ENCODE assay signal across 11 cellular contexts in the genomic region with DNA sequence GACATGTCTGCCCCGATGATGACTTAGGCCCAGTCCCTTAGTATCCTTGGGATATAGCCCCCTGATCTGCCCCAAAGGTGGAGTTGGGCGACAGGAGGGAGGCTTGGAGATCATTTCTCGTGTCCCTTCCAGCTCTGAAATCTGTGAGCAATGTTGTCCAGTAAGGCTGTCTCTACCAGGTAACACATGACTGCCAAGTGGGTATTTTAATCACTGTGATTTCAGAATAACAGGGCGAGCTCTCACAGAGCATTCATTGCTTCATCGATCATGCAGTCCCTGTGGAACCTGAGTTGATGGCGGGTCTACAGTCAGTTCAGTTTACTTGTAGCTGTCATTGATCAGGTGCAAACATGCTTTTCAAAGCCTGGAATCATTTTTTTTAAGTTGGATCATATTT. TPM values are rescaled to one million over a fixed set of nuclear protein-coding genes. Genes with fewer than 3 reads are reported as not detected.
DNase-seq lines count a peak whose midpoint lies in the region; ATAC-seq, FAIRE-seq and TF ChIP-seq lines count a peak whose summit lies in the region.
"Had no signal": no experiment of that assay in that cellular context is flagged by ENCODE, and none has a peak within 500 bp of the region (broad histone marks: within the 10 kb centered on the region; RNA-seq: fewer than 3 reads in every experiment).

No MANE protein-coding gene starts in this region.

- DNase-seq in pancreas, result no peak
- DNase-seq in NCI-H2227 (lab: John Stamatoyannopoulos, UW; ENCODE audit: unreplicated experiment), result no peak
- DNase-seq in AG08396 (ENCODE audit: low spot score), result no peak
- DNase-seq in activated gamma-delta T cell treated with Interleukin-2 at 50 U/mL for 16 hours, result no peak
- DNase-seq: effector CD8-positive, alpha-beta T cell; left cardiac atrium had no signal

- H3K9me3 ChIP-seq in BLaER1 (peaks cover 8% of the 10 kb centered on the region), pancreas (no peaks in the 10 kb centered on the region)

- H3K4me1 Mint-ChIP-seq in dendritic cell treated with granulocyte-macrophage colony-stimulating factor and Interleukin-4, amounts not matched to agents 40 ng/mL and 50 ng/mL, for 4 days (ENCODE audit: low read depth), result peaks cover 56% of the 10 kb centered on the region

- no peak overlapping the region for H3K4me3 ChIP-seq in BLaER1
- H3K4me3 ChIP-seq in pancreas, result peak overlapping the region; percentile 7 to 60 (median 42)

- H3K36me3 ChIP-seq in BLaER1 (peaks cover 4% of the 10 kb centered on the region; the same call in 1 of the 2 replicates), pancreas (no peaks in the 10 kb centered on the region)

- H3K27ac Mint-ChIP-seq in dendritic cell treated with granulocyte-macrophage colony-stimulating factor and Interleukin-4, amounts not matched to agents 40 ng/mL and 50 ng/mL, for 4 days, result peak overlapping the region; percentile 84

- ATAC-seq in HG02759 (IDR thresholded peaks at IDR 0.05; ENCODE audit: unreplicated experiment) (peak; percentile 48), pancreas (peak; percentile 11 to 36 (median 17)), HG02623 (IDR thresholded peaks at IDR 0.05; ENCODE audit: unreplicated experiment) (no peak)
- ATAC-seq: activated T-helper 17 cell treated with anti-CD3 and anti-CD28 coated beads, Interleukin-2, amount 50 U/mL, for 72 hours had no signal

- H3K27ac ChIP-seq in BLaER1 (no peak overlapping the region), pancreas (peak overlapping the region; percentile 79 to 97 (median 93))

- no peak for FAIRE-seq in pancreas (lab: Jason Lieb, UNC)

- no peaks in the 10 kb centered on the region for H3K36me3 Mint-ChIP-seq in dendritic cell treated with granulocyte-macrophage colony-stimulating factor and Interleukin-4, amounts not matched to agents 40 ng/mL and 50 ng/mL, for 4 days (ENCODE audit: low read depth)

- H3K4me1 ChIP-seq in BLaER1 (peaks cover 14% of the 10 kb centered on the region), pancreas (peaks cover 33 to 60% (median 58%) of the 10 kb centered on the region in 3 donors)

- peaks cover 19% of the 10 kb centered on the region; the same call in 1 of the 2 replicates for H4K20me1 ChIP-seq in BLaER1

- intact Hi-C loops in dendritic cell treated with granulocyte-macrophage colony-stimulating factor and Interleukin-4, amounts not matched to agents 40 ng/mL and 50 ng/mL, for 4 days (cut with micrococcal nuclease), result no loop called here
- intact Hi-C loops in pancreas (cut with DNase I), result no loop called here

- H3K9me3 Mint-ChIP-seq in dendritic cell treated with granulocyte-macrophage colony-stimulating factor and Interleukin-4, amounts not matched to agents 40 ng/mL and 50 ng/mL, for 4 days, result no peaks in the 10 kb centered on the region

- no peak overlapping the region for H3K4me3 Mint-ChIP-seq in dendritic cell treated with granulocyte-macrophage colony-stimulating factor and Interleukin-4, amounts not matched to agents 40 ng/mL and 50 ng/mL, for 4 days
- H3K4me3 Mint-ChIP-seq: activated T-helper 17 cell treated with anti-CD3 and anti-CD28 coated beads, Interleukin-2, amount 50 U/mL, for 72 hours had no signal

- TF ChIP-seq CTCF in pancreas (IDR thresholded peaks at IDR 0.05), result no peak

- H3K4me2 ChIP-seq in BLaER1, result peak overlapping the region; percentile 29

- 18 to 22% methylated on average over 6 of the region's 6 CpGs for WGBS in pancreas, 2 donors

- H3K27me3 ChIP-seq in BLaER1 (no peaks in the 10 kb centered on the region), pancreas (no peaks in the 10 kb centered on the region)

- H3K27me3 Mint-ChIP-seq in dendritic cell treated with granulocyte-macrophage colony-stimulating factor and Interleukin-4, amounts not matched to agents 40 ng/mL and 50 ng/mL, for 4 days, result no peaks in the 10 kb centered on the region
- H3K27me3 Mint-ChIP-seq: activated T-helper 17 cell treated with anti-CD3 and anti-CD28 coated beads, Interleukin-2, amount 50 U/mL, for 72 hours had no signal

- H3K9ac ChIP-seq in BLaER1, result no peak overlapping the region

RNA-seq across cellular contexts. Expression of a gene that starts 39.2 kb away (rescaled TPM):
- total RNA-seq in pancreas, result 100 to 1,000 TPM in 4 of 6 donors, 10 to 100 TPM in 2; 68.2 to 134 (median 103) TPM
- polyA plus RNA-seq in pancreas, result 100 to 1,000 TPM in 1 of 2 donors, 10 to 100 TPM in 1; 98.3 to 139 TPM
